Comparison of ENCODE assay signal across 23 cellular contexts in genomic region chr10:21475393-21475792, GRCh38. TPM values are rescaled to one million over a fixed set of nuclear protein-coding genes. Genes with fewer than 3 reads are reported as not detected.
DNase-seq lines count a peak whose midpoint lies in the region; ATAC-seq, FAIRE-seq and TF ChIP-seq lines count a peak whose summit lies in the region.
"Had no signal": no experiment of that assay in that cellular context is flagged by ENCODE, and none has a peak within 500 bp of the region (broad histone marks: within the 10 kb centered on the region; RNA-seq: fewer than 3 reads in every experiment).

No MANE protein-coding gene starts in this region.

- H3K4me1 Mint-ChIP-seq in neural progenitor cell: peaks cover 22% of the 10 kb centered on the region
- no peaks in the 10 kb centered on the region for H3K4me1 Mint-ChIP-seq in CD14-positive monocyte
- H3K4me1 Mint-ChIP-seq: CD4-positive, alpha-beta memory T cell; T-cell had no signal

- H3K9ac ChIP-seq in H1 (replicated peaks in 1 of 4; ENCODE audit: extremely low read depth in 1 of 4, low read depth in 3 of 4, low read length in 3 of 4) (no peak overlapping the region), neural progenitor cell (no peak overlapping the region)
- H3K9ac ChIP-seq: BLaER1 had no signal

- peak overlapping the region; percentile 30; the same call in 1 of the 2 replicates for H2BK12ac ChIP-seq in H1 (ENCODE audit: low read depth, low read length)

- TF ChIP-seq CTCF in H1 (IDR thresholded peaks at IDR 0.05; ENCODE audit: control extremely low read depth in 1 of 3, insufficient read depth in 1 of 3, low read depth in 1 of 3, low read length in 3 of 3) (no peak), neural progenitor cell (IDR thresholded peaks at IDR 0.05) (no peak), CD14-positive monocyte (IDR thresholded peaks at IDR 0.05) (no peak)

- no peak for TF ChIP-seq RAD21 in H1 (IDR thresholded peaks at IDR 0.05 in 1 of 2, conservative IDR thresholded peaks at IDR 0.05 in 1 of 2; ENCODE audit: low read depth in 2 of 2, low read length in 2 of 2)

- 78% methylated on average over 5 of the region's 5 CpGs; no CpG with 5 or more reads in 1 of the 2 experiments for WGBS in H1 (ENCODE audit: extremely low coverage in 1 of 2, insufficient coverage in 1 of 2, insufficient read length in 1 of 2, insufficient replicate concordance in 2 of 2, low coverage in 1 of 2, low lambda C conversion rate in 2 of 2, missing lambda C conversion rate in 1 of 2), 2 experiments
- WGBS in aorta, 2 donors: 74 to 77% methylated on average over 5 of the region's 5 CpGs

- H3K9me3 Mint-ChIP-seq in neural progenitor cell: no peaks in the 10 kb centered on the region
- H3K9me3 Mint-ChIP-seq in CD14-positive monocyte: peaks cover 0 to 3% (median 0%) of the 10 kb centered on the region in 7 donors
- H3K9me3 Mint-ChIP-seq: T-cell had no signal

- no peaks in the 10 kb centered on the region for H3K23me2 ChIP-seq in H1 (ENCODE audit: low read depth, low read length)

- no peak overlapping the region for H3K56ac ChIP-seq in H1 (replicated peaks; ENCODE audit: insufficient read length, low read depth, low read length)

- peak overlapping the region; percentile 40 for H3K27ac Mint-ChIP-seq in neural progenitor cell
- no peak overlapping the region for H3K27ac Mint-ChIP-seq in CD14-positive monocyte
- H3K27ac Mint-ChIP-seq: CD4-positive, alpha-beta memory T cell; T-cell had no signal

- no peak overlapping the region for H2BK5ac ChIP-seq in H1 (ENCODE audit: low read depth, low read length)

- H2AK5ac ChIP-seq in H1 (ENCODE audit: low read depth, low read length): no peak overlapping the region

- H3K4me2 ChIP-seq in H1 (ENCODE audit: insufficient read depth in 1 of 2, low read depth in 2 of 2, low read length in 2 of 2) (no peak overlapping the region), neural progenitor cell (no peak overlapping the region)
- H3K4me2 ChIP-seq: BLaER1 had no signal

- no peak overlapping the region for H3K4me3 ChIP-seq in H1 (ENCODE audit: extremely low read depth in 1 of 4, insufficient read depth in 2 of 4, low read depth in 3 of 4, low read length in 4 of 4)
- no peak overlapping the region for H3K4me3 ChIP-seq in neural progenitor cell
- no peak overlapping the region for H3K4me3 ChIP-seq in aorta (ENCODE audit: low read length in 2 of 2)
- H3K4me3 ChIP-seq: BLaER1 had no signal

- no peak for TF ChIP-seq EP300 in H1 (IDR thresholded peaks at IDR 0.05; ENCODE audit: borderline replicate concordance in 1 of 2, low read depth in 2 of 2, low read length in 2 of 2)

- H3K27ac ChIP-seq in H1 (ENCODE audit: low read depth, low read length) (no peak overlapping the region), neural progenitor cell (no peak overlapping the region), aorta (ENCODE audit: low read depth in 1 of 2, low read length in 2 of 2) (no peak overlapping the region)
- H3K27ac ChIP-seq: BLaER1 had no signal

- no peak for TF ChIP-seq POLR2A in H1 (IDR thresholded peaks at IDR 0.05; ENCODE audit: control extremely low read depth in 1 of 2, low read depth in 2 of 2, low read length in 2 of 2)

- H4K5ac ChIP-seq in H1 (ENCODE audit: insufficient read length, low read depth, low read length): no peak overlapping the region

- H3K9me3 ChIP-seq in H1 (ENCODE audit: insufficient read depth in 2 of 2, low read depth in 1 of 2, low read length in 1 of 2) (no peaks in the 10 kb centered on the region), neural progenitor cell (ENCODE audit: low read depth) (no peaks in the 10 kb centered on the region), aorta (ENCODE audit: control insufficient read depth, low read length) (no peaks in the 10 kb centered on the region)
- H3K9me3 ChIP-seq: BLaER1 had no signal

- H2BK15ac ChIP-seq in H1 (ENCODE audit: low read length): no peak overlapping the region; the same call in 1 of the 2 replicates

- intact Hi-C loops in aorta (cut with DNase I): no loop called here
- intact Hi-C loops in CD14-positive monocyte (cut with micrococcal nuclease): no loop called here

- no peak overlapping the region for H2AFZ ChIP-seq in H1 (ENCODE audit: low read length)
- no peak overlapping the region for H2AFZ ChIP-seq in neural progenitor cell (replicated peaks)

- H3K27me3 Mint-ChIP-seq in neural progenitor cell (ENCODE audit: insufficient read depth, low read depth) (peaks cover 2% of the 10 kb centered on the region), CD14-positive monocyte (ENCODE audit: low read depth in 3 of 3) (peaks cover 0 to 9% (median 0%) of the 10 kb centered on the region in 3 donors)

- H4K91ac ChIP-seq in H1 (replicated peaks; ENCODE audit: insufficient read length, low read length): no peak overlapping the region

- no peak overlapping the region for H3K4ac ChIP-seq in H1 (replicated peaks; ENCODE audit: insufficient read length, low read depth, low read length)

- no peaks in the 10 kb centered on the region for H3K79me2 ChIP-seq in H1 (ENCODE audit: control insufficient read depth in 1 of 2, insufficient read depth in 2 of 2, low read length in 2 of 2)
- no peaks in the 10 kb centered on the region for H3K79me2 ChIP-seq in neural progenitor cell (ENCODE audit: low read depth)

- H3K27me3 ChIP-seq in H1 (replicated peaks in 1 of 4; ENCODE audit: control insufficient read depth in 3 of 4, extremely low read depth in 1 of 4, insufficient read depth in 3 of 4, low read length in 3 of 4): no peaks in the 10 kb centered on the region
- H3K27me3 ChIP-seq in neural progenitor cell: no peaks in the 10 kb centered on the region
- peaks cover 0 to 2% of the 10 kb centered on the region in 2 donors for H3K27me3 ChIP-seq in aorta (ENCODE audit: control insufficient read depth in 1 of 2, insufficient read depth in 2 of 2, low read length in 1 of 2)
- H3K27me3 ChIP-seq: BLaER1 had no signal

- no peak for ATAC-seq in aorta (ENCODE audit: low FRiP score)
- ATAC-seq: SK-N-SH treated with all-trans-retinoic acid at 6 μM for 48 hours, T-cell had no signal

- FAIRE-seq in H1 (lab: Jason Lieb, UNC): no peak

- H3K14ac ChIP-seq in H1 (ENCODE audit: insufficient read length): no peak overlapping the region

- H3K23ac ChIP-seq in H1 (ENCODE audit: insufficient read length): no peak overlapping the region

- H2BK120ac ChIP-seq in H1 (replicated peaks; ENCODE audit: low read depth, low read length): no peak overlapping the region

- H4K8ac ChIP-seq in H1 (ENCODE audit: extremely low read depth, insufficient read depth, low read length): no peak overlapping the region

- H3K18ac ChIP-seq in H1 (ENCODE audit: extremely low read depth, low read length): no peak overlapping the region

- no peaks in the 10 kb centered on the region for H3K79me1 ChIP-seq in H1 (ENCODE audit: low read depth, low read length)

- no peak overlapping the region for H3K4me3 Mint-ChIP-seq in neural progenitor cell
- no peak overlapping the region for H3K4me3 Mint-ChIP-seq in CD14-positive monocyte
- H3K4me3 Mint-ChIP-seq: CD4-positive, alpha-beta memory T cell; T-cell had no signal

- peaks cover 33% of the 10 kb centered on the region for H3F3A ChIP-seq in neural progenitor cell (ENCODE audit: low read depth)

- peaks cover 3 to 8% (median 5%) of the 10 kb centered on the region in 4 experiments; a peak in 5 of 7 replicates for H3K4me1 ChIP-seq in H1 (replicated peaks in 1 of 4; ENCODE audit: control insufficient read depth in 3 of 4, insufficient read depth in 4 of 4, low read length in 3 of 4)
- peaks cover 7% of the 10 kb centered on the region for H3K4me1 ChIP-seq in neural progenitor cell
- H3K4me1 ChIP-seq in aorta (ENCODE audit: control insufficient read depth in 1 of 2, insufficient read depth in 2 of 2, low read length in 2 of 2): no peaks in the 10 kb centered on the region
- H3K4me1 ChIP-seq: BLaER1 had no signal

- H3K36me3 Mint-ChIP-seq in neural progenitor cell (no peaks in the 10 kb centered on the region), CD14-positive monocyte (no peaks in the 10 kb centered on the region)
- H3K36me3 Mint-ChIP-seq: CD4-positive, alpha-beta memory T cell; T-cell had no signal

- 0 out of 2 replicates have a peak overlapping the region, but pooled peaks have one; percentile 18 for H2BK20ac ChIP-seq in H1 (ENCODE audit: low read length)

- DNase-seq in DMS53 treated with DMSO at 0.1 percent for 48 hours (lab: John Stamatoyannopoulos, UW; ENCODE audit: unreplicated experiment): peak; percentile 52
- peak; percentile 64 for DNase-seq in HuH-7 (ENCODE audit: low spot score)
- DNase-seq in H1 (ENCODE audit: low read depth in 1 of 2, low spot score in 2 of 2): no peak
- DNase-seq in neural progenitor cell (ENCODE audit: low spot score): no peak
- no peak for DNase-seq in aorta
- DNase-seq in CD14-positive monocyte (ENCODE audit: low spot score): no peak
- no peak for DNase-seq in 8988T
- DNase-seq: ACHN; Calu3; CD4-positive, alpha-beta memory T cell; EL; GF-D8; GOT3; KBM-7; NCI-H1092 treated with DMSO at 0.1 percent for 48 hours; NCI-H1436 treated with DMSO at 0.1 percent for 48 hours; NCI-H2029 treated with DMSO at 0.1 percent for 48 hours; NCI-H446 treated with DMSO at 0.1 percent for 48 hours; NCI-H774; NK-92 treated with Interleukin-12 subunit alpha and Interleukin-12 subunit beta, amount 100 ng/mL, for 24 hours; T-cell had no signal

- H3K36me3 ChIP-seq in H1 (ENCODE audit: control insufficient read depth in 2 of 4, insufficient read depth in 4 of 4, low read length in 3 of 4) (no peaks in the 10 kb centered on the region), neural progenitor cell (no peaks in the 10 kb centered on the region), aorta (ENCODE audit: control insufficient read depth in 1 of 2, insufficient read depth in 2 of 2, low read length in 1 of 2) (no peaks in the 10 kb centered on the region)
- H3K36me3 ChIP-seq: BLaER1 had no signal

- H4K20me1 ChIP-seq in H1 (replicated peaks in 1 of 2; ENCODE audit: control insufficient read depth in 1 of 2, insufficient read depth in 2 of 2, low read length in 2 of 2) (no peaks in the 10 kb centered on the region), neural progenitor cell (ENCODE audit: low read depth) (no peaks in the 10 kb centered on the region)
- H4K20me1 ChIP-seq: BLaER1 had no signal

- POLR2A ChIA-PET in H1 (lab: Charles Lee; ENCODE audit: partially characterized antibody): interaction anchor here (1.2 to 1.3 kb wide), 2 partner anchors 10 to 17 kb away, joined by 5 to 6 read pairs; no protein-coding TSS in a partner anchor

- CTCF ChIA-PET in H1 (lab: Charles Lee; ENCODE audit: partially characterized antibody): interaction anchor here (0.8 to 1.5 kb wide), 4 partner anchors 19 to 197 kb away, joined by 3 to 4 read pairs (median 3); no protein-coding TSS in a partner anchor

RNA-seq across cellular contexts. Expression of gene SKIDA1, which starts 50.1 kb away (rescaled TPM):
- 8.0 and 8.2 TPM in 2 replicates for total RNA-seq in H1 (2021; fragmentation: NEBNext Ultra II Directional; extraction: Animal tissue kit (Norgen Biotek cat#: 25700))
- polyA plus RNA-seq in H1 (2011; rRNA removed): 1.5 and 2.2 TPM in 2 replicates
- polyA plus RNA-seq in H1 (2011; cell fraction: cytosol; rRNA removed): 2.5 TPM
- polyA plus RNA-seq in H1 (2011; cell fraction: nucleus; rRNA removed): 2.5 TPM
- polyA plus RNA-seq in H1 (2012, experiment 1 of 2): 4.3 to 6.0 TPM (median 4.5 TPM) in 4 replicates
- polyA plus RNA-seq in H1 (2012, experiment 2 of 2): 1.7 TPM
- polyA plus RNA-seq in H1 (2013, experiment 1 of 2): 2.1 TPM
- polyA plus RNA-seq in H1 (2013, experiment 2 of 2): 1.8 TPM
- 3.4 and 4.2 TPM in 2 replicates for polyA minus RNA-seq in H1 (2011; rRNA and poly(A)+ RNA removed)
- polyA minus RNA-seq in H1 (2011; cell fraction: cytosol; rRNA and poly(A)+ RNA removed): 5.3 TPM
- polyA minus RNA-seq in H1 (2011; cell fraction: nucleus; rRNA and poly(A)+ RNA removed): 4.9 TPM
- 123 and 127 TPM in 2 replicates for total RNA-seq in neural progenitor cell (ENCODE audit: low replicate concordance)
- total RNA-seq in aorta: 1 to 10 TPM; 1.2 to 1.4 TPM
- polyA plus RNA-seq in aorta: under 1 TPM; 0.15 to 0.75 TPM
- polyA plus RNA-seq in CD14-positive monocyte: under 1 TPM in 1 of 2 donors, not detected in 1; 0.04 TPM

RNA-seq across cellular contexts. Expression of gene MLLT10, which starts 58.6 kb away (rescaled TPM):
- total RNA-seq in H1 (2021; fragmentation: NEBNext Ultra II Directional; extraction: Animal tissue kit (Norgen Biotek cat#: 25700)): 53.1 and 56.9 TPM in 2 replicates
- polyA plus RNA-seq in H1 (2011; rRNA removed) (36.1 and 62.1 TPM in 2 replicates), aorta (10 to 100 TPM in 1 of 2 donors, 1 to 10 TPM in 1; 8.4 to 17.1 TPM), CD14-positive monocyte (1 to 10 TPM; 4.9 to 7.5 TPM)
- 51.8 TPM for polyA plus RNA-seq in H1 (2011; cell fraction: cytosol; rRNA removed)
- 65.3 TPM for polyA plus RNA-seq in H1 (2011; cell fraction: nucleus; rRNA removed)
- 34.7 to 47.4 TPM (median 38.7 TPM) in 4 replicates for polyA plus RNA-seq in H1 (2012, experiment 1 of 2)
- polyA plus RNA-seq in H1 (2012, experiment 2 of 2): 7.2 TPM
- 28.1 TPM for polyA plus RNA-seq in H1 (2013, experiment 1 of 2)
- polyA plus RNA-seq in H1 (2013, experiment 2 of 2): 31.0 TPM
- 123 and 154 TPM in 2 replicates for polyA minus RNA-seq in H1 (2011; rRNA and poly(A)+ RNA removed)
- 34.3 TPM for polyA minus RNA-seq in H1 (2011; cell fraction: cytosol; rRNA and poly(A)+ RNA removed)
- 116 TPM for polyA minus RNA-seq in H1 (2011; cell fraction: nucleus; rRNA and poly(A)+ RNA removed)
- total RNA-seq in neural progenitor cell (ENCODE audit: low replicate concordance) (55.7 and 61.3 TPM in 2 replicates), aorta (10 to 100 TPM; 35.5 to 75.3 TPM)

Comparison
In these comparisons a context has a peak if more than half of its experiments do, and no peak if none do; other contexts are left out.
1. DNase-seq: peak in DMS53 treated with DMSO at 0.1 percent for 48 hours (single experiment) and HuH-7 (single experiment); none in H1 (0 of 2), neural progenitor cell (single experiment), aorta (0 of 2), CD14-positive monocyte (single experiment) and 8988T (single experiment).
2. RNA of gene SKIDA1, which starts 50.1 kb away (total RNA-seq): 123 to 127 TPM in neural progenitor cell; 8.0 to 8.2 TPM in H1 and 1.2 to 1.4 TPM in aorta; every median in the first group is over 10 times any median in the second.